9 cellular contexts compared by ENCODE assay signal in the genomic region with DNA sequence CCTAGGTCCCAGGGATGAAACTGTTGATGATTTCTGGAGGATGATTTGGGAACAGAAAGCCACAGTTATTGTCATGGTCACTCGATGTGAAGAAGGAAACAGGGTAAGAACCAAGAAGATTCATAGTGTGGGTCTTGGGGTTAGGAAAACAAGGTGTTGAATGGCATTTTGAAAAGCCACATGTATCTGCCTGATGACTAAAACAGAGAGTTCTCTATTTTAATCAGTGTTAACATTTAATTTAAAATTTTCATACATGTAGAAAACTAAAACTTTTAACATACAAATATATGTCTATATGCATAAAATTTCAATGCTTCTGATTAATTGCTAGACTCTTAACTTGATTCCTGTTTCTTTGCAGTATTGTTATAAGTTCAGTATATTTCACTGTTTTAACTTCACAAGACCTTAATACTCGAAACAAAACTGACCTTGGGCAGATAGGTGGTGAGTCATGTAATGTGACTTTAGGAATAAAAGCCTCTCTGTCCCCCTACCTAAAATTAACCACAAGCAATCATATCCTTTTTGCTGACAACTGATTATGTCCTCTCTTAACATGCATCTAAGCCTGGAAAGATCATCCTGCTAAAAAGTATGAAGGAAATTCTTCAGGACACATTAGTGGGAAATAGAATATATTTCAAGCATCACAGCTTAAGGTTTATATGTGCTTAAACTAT.
DNase-seq lines count a peak whose midpoint lies in the region; ATAC-seq and TF ChIP-seq lines count a peak whose summit lies in the region.
"Had no signal": no experiment of that assay in that cellular context is flagged by ENCODE, and none has a peak within 500 bp of the region (broad histone marks: within the 10 kb centered on the region; RNA-seq: fewer than 3 reads in every experiment).

No MANE protein-coding gene starts in this region.

- TF ChIP-seq POLR2A in heart left ventricle (IDR thresholded peaks at IDR 0.05), result no peak

- H3K36me3 Mint-ChIP-seq in activated naive CD8-positive, alpha-beta T cell treated with anti-CD3 and anti-CD28 coated beads for 36 hours, result peaks cover 69% of the 10 kb centered on the region

- no peak for TF ChIP-seq CTCF in GM20000 (IDR thresholded peaks at IDR 0.05; ENCODE audit: extremely low read depth, missing control alignments)
- no peak for TF ChIP-seq CTCF in heart left ventricle (IDR thresholded peaks at IDR 0.05)

- peaks cover 90% of the 10 kb centered on the region for H3K36me3 ChIP-seq in effector memory CD4-positive, alpha-beta T cell (ENCODE audit: control insufficient read depth, insufficient read depth, low read length)
- peaks cover 0 to 80% (median 0%) of the 10 kb centered on the region in 9 donors for H3K36me3 ChIP-seq in heart left ventricle

- peak overlapping the region; percentile 92 for H3K27ac Mint-ChIP-seq in activated naive CD8-positive, alpha-beta T cell treated with anti-CD3 and anti-CD28 coated beads for 36 hours

- H3K4me3 Mint-ChIP-seq in activated naive CD8-positive, alpha-beta T cell treated with anti-CD3 and anti-CD28 coated beads for 36 hours, result peak overlapping the region; percentile 37

- DNase-seq in GM20000 (ENCODE audit: low spot score) (peak; percentile 19), Kasumi-1 (lab: John Stamatoyannopoulos, UW) (no peak), heart left ventricle (no peak)
- no peak for DNase-seq in activated naive CD8-positive, alpha-beta T cell treated with anti-CD3 and anti-CD28 coated beads for 36 hours
- no peak for DNase-seq in effector memory CD4-positive, alpha-beta T cell
- no peak for DNase-seq in effector CD4-positive, alpha-beta T cell
- DNase-seq: GF-D8 had no signal

- peaks cover 64% of the 10 kb centered on the region for H3K4me1 Mint-ChIP-seq in activated naive CD8-positive, alpha-beta T cell treated with anti-CD3 and anti-CD28 coated beads for 36 hours

- no peak overlapping the region for H3K4me3 ChIP-seq in effector memory CD4-positive, alpha-beta T cell (ENCODE audit: insufficient read depth, low read depth, low read length, poor library complexity, severe bottlenecking)
- no peak overlapping the region for H3K4me3 ChIP-seq in heart left ventricle

- no peaks in the 10 kb centered on the region for H3K9me3 ChIP-seq in effector memory CD4-positive, alpha-beta T cell (ENCODE audit: control insufficient read depth, low read length)
- H3K9me3 ChIP-seq in heart left ventricle, result peaks cover 0 to 12% (median 0%) of the 10 kb centered on the region in 12 donors

- peaks cover 16% of the 10 kb centered on the region for H3K4me1 ChIP-seq in effector memory CD4-positive, alpha-beta T cell (ENCODE audit: control insufficient read depth, insufficient read depth, low read length, poor library complexity, severe bottlenecking)
- H3K4me1 ChIP-seq in heart left ventricle, result no peaks in the 10 kb centered on the region

- no peaks in the 10 kb centered on the region for H3K27me3 ChIP-seq in effector memory CD4-positive, alpha-beta T cell (replicated peaks; ENCODE audit: control insufficient read depth, insufficient read depth, low read length, poor library complexity, severe bottlenecking)
- H3K27me3 ChIP-seq in heart left ventricle, result no peaks in the 10 kb centered on the region

- peaks cover 20% of the 10 kb centered on the region for H3K9me3 Mint-ChIP-seq in activated naive CD8-positive, alpha-beta T cell treated with anti-CD3 and anti-CD28 coated beads for 36 hours

- ATAC-seq in GM18499 (IDR thresholded peaks at IDR 0.05; ENCODE audit: insufficient read depth, unreplicated experiment) (peak; percentile 83), HG03159 (IDR thresholded peaks at IDR 0.05; ENCODE audit: unreplicated experiment) (peak; percentile 88), heart left ventricle (no peak)

- intact Hi-C loops in heart left ventricle (cut with DNase I), result no loop called here

- no peaks in the 10 kb centered on the region for H3K27me3 Mint-ChIP-seq in activated naive CD8-positive, alpha-beta T cell treated with anti-CD3 and anti-CD28 coated beads for 36 hours

- 47 to 55% (median 50%) methylated on average over 2 of the region's 2 CpGs for WGBS in heart left ventricle, 4 donors

- no peak overlapping the region for H3K27ac ChIP-seq in effector memory CD4-positive, alpha-beta T cell (ENCODE audit: insufficient read depth, low read length, poor library complexity, severe bottlenecking)
- no peak overlapping the region for H3K27ac ChIP-seq in heart left ventricle

Comparison
In these comparisons a context has a peak if more than half of its experiments do, and no peak if none do; other contexts are left out.
1. ATAC-seq: peak in GM18499 (single experiment) and HG03159 (single experiment); none in heart left ventricle (0 of 4).